Comparison of ENCODE assay signal across 30 cellular contexts in genomic region chr1:59411147-59411546, GRCh38.
"Had no signal": no experiment of that assay in that cellular context is flagged by ENCODE, and none has a peak within 500 bp of the region (broad histone marks: within the 10 kb centered on the region; RNA-seq: fewer than 3 reads in every experiment).

No MANE protein-coding gene starts in this region.

- H3K36me3 ChIP-seq: colonic mucosa, esophagus squamous epithelium, heart left ventricle had no signal

- H3K4me1 Mint-ChIP-seq: activated CD4-positive, alpha-beta T cell treated with anti-CD3 and anti-CD28 coated beads, Interleukin-2, amount 10 ng/mL, durations not matched to agents 7 days and 5 days; activated T-helper 17 cell treated with anti-CD3 and anti-CD28 coated beads, Interleukin-2, amount 50 U/mL, for 72 hours had no signal

- FAIRE-seq: endometrium, endothelial cell of umbilical vein, frontal cortex had no signal

- H3K4me3 ChIP-seq: body of pancreas, colonic mucosa, esophagus squamous epithelium, heart left ventricle had no signal

- H3K9me3 ChIP-seq: body of pancreas, colonic mucosa, esophagus squamous epithelium had no signal

- H3K27ac Mint-ChIP-seq: activated CD4-positive, alpha-beta T cell treated with anti-CD3 and anti-CD28 coated beads, Interleukin-2, amount 10 ng/mL, durations not matched to agents 7 days and 5 days; activated CD8-positive, alpha-beta T cell treated with anti-CD3 and anti-CD28 coated beads for 36 hours; activated naive CD8-positive, alpha-beta T cell; activated T-helper 17 cell treated with anti-CD3 and anti-CD28 coated beads, Interleukin-2, amount 50 U/mL, for 72 hours; WTC11 had no signal

- H3K27ac ChIP-seq: body of pancreas, colonic mucosa, epithelial cell of prostate, esophagus squamous epithelium, heart left ventricle, VCaP had no signal

- H3K9me3 Mint-ChIP-seq: activated CD4-positive, alpha-beta T cell treated with anti-CD3 and anti-CD28 coated beads, Interleukin-2, amount 10 ng/mL, durations not matched to agents 7 days and 5 days; activated CD8-positive, alpha-beta T cell treated with anti-CD3 and anti-CD28 coated beads for 36 hours; activated T-cell treated with anti-CD3 and anti-CD28 coated beads, Interleukin-2, amount 50 U/mL, for 4 hours; activated T-helper 17 cell treated with anti-CD3 and anti-CD28 coated beads, Interleukin-2, amount 50 U/mL, for 72 hours had no signal

- H3K4me1 ChIP-seq: body of pancreas, colonic mucosa had no signal

- ATAC-seq: activated CD8-positive, alpha-beta T cell treated with anti-CD3 and anti-CD28 coated beads for 36 hours; activated T-cell treated with anti-CD3 and anti-CD28 coated beads, Interleukin-2, amount 50 U/mL, for 4 hours; activated T-helper 17 cell treated with anti-CD3 and anti-CD28 coated beads, Interleukin-2, amount 50 U/mL, for 72 hours; body of pancreas; heart left ventricle; WTC11 had no signal

- DNase-seq: activated CD4-positive, alpha-beta T cell treated with anti-CD3 and anti-CD28 coated beads for 1 hour; activated CD4-positive, alpha-beta T cell treated with anti-CD3 and anti-CD28 coated beads for 4 hours; activated CD4-positive, alpha-beta T cell treated with anti-CD3 and anti-CD28 coated beads, Interleukin-2, amount 10 ng/mL, durations not matched to agents 7 days and 5 days; activated CD4-positive, alpha-beta T cell treated with anti-CD3 and anti-CD28 coated beads, Interleukin-2, amount 50 U/mL, for 4 hours; activated CD8-positive, alpha-beta memory T cell treated with anti-CD3 and anti-CD28 coated beads for 24 hours; activated CD8-positive, alpha-beta T cell treated with anti-CD3 and anti-CD28 coated beads for 36 hours; activated effector memory CD4-positive, alpha-beta T cell treated with Interleukin-2 at 50 U/mL for 16 hours; activated gamma-delta T cell treated with Interleukin-2 at 50 U/mL for 16 hours; activated naive CD4-positive, alpha-beta T cell treated with anti-CD3 and anti-CD28 coated beads, Interleukin-2, amount 50 U/mL, for 16 hours; activated naive CD4-positive, alpha-beta T cell treated with Interleukin-2 at 50 U/mL for 16 hours; activated T-cell treated with anti-CD3 and anti-CD28 coated beads, Interleukin-2, amount 50 U/mL, for 4 hours; amniotic stem cell; anterior cingulate cortex; body of pancreas; caudate nucleus; cerebellar nuclear complex; colonic mucosa; effector CD8-positive, alpha-beta T cell; esophagus squamous epithelium; glutamatergic neuron; heart left ventricle; T-helper 2 cell had no signal

- H3K36me3 Mint-ChIP-seq: activated naive CD8-positive, alpha-beta T cell had no signal

- H3K27me3 ChIP-seq: body of pancreas, colonic mucosa, esophagus squamous epithelium, heart left ventricle had no signal

- H3K4me3 Mint-ChIP-seq: activated CD4-positive, alpha-beta T cell treated with anti-CD3 and anti-CD28 coated beads, Interleukin-2, amount 10 ng/mL, durations not matched to agents 7 days and 5 days; activated CD8-positive, alpha-beta T cell treated with anti-CD3 and anti-CD28 coated beads for 36 hours; activated naive CD8-positive, alpha-beta T cell; activated T-cell treated with anti-CD3 and anti-CD28 coated beads, Interleukin-2, amount 50 U/mL, for 4 hours; activated T-helper 17 cell treated with anti-CD3 and anti-CD28 coated beads, Interleukin-2, amount 50 U/mL, for 72 hours; WTC11 had no signal

- H3K27me3 Mint-ChIP-seq: activated CD4-positive, alpha-beta T cell treated with anti-CD3 and anti-CD28 coated beads, Interleukin-2, amount 10 ng/mL, durations not matched to agents 7 days and 5 days; activated CD8-positive, alpha-beta T cell treated with anti-CD3 and anti-CD28 coated beads for 36 hours; activated naive CD8-positive, alpha-beta T cell; activated T-helper 17 cell treated with anti-CD3 and anti-CD28 coated beads, Interleukin-2, amount 50 U/mL, for 72 hours had no signal
